Comparison of ENCODE assay signal across 25 cellular contexts in genomic region chr7:73650524-73650923, GRCh38. TPM values are rescaled to one million over a fixed set of nuclear protein-coding genes. Genes with fewer than 3 reads are reported as not detected.
DNase-seq lines count a peak whose midpoint lies in the region; ATAC-seq, FAIRE-seq and TF ChIP-seq lines count a peak whose summit lies in the region.
"Had no signal": no experiment of that assay in that cellular context is flagged by ENCODE, and none has a peak within 500 bp of the region (broad histone marks: within the 10 kb centered on the region; RNA-seq: fewer than 3 reads in every experiment).

No MANE protein-coding gene starts in this region.

- no peaks in the 10 kb centered on the region for H4K20me1 ChIP-seq in HepG2 (ENCODE audit: insufficient read depth, low read length)
- H4K20me1 ChIP-seq in MM.1S (ENCODE audit: insufficient read depth, low read length) = no peaks in the 10 kb centered on the region
- H4K20me1 ChIP-seq in H1 (replicated peaks in 1 of 2; ENCODE audit: control insufficient read depth in 1 of 2, insufficient read depth in 2 of 2, low read length in 2 of 2) = no peaks in the 10 kb centered on the region

- H3K36me3 ChIP-seq in HepG2 (replicated peaks in 1 of 2; ENCODE audit: control insufficient read depth in 1 of 2, insufficient read depth in 2 of 2, low read length in 2 of 2) (no peaks in the 10 kb centered on the region), right lobe of liver (no peaks in the 10 kb centered on the region), MM.1S (replicated peaks; ENCODE audit: insufficient read depth, low read length) (no peaks in the 10 kb centered on the region), H1 (ENCODE audit: control insufficient read depth in 2 of 4, insufficient read depth in 4 of 4, low read length in 3 of 4) (no peaks in the 10 kb centered on the region)
- H3K36me3 ChIP-seq: BE2C had no signal

- POLR2A ChIA-PET in HepG2 (lab: Yijun Ruan, JAX) = interaction anchor here (1.3 kb wide), 1 partner anchor 26 kb away, joined by 3 read pairs; the partner anchor contains the start of gene MLXIPL
- POLR2A ChIA-PET in H1 (lab: Charles Lee; ENCODE audit: partially characterized antibody) = no interaction called here

- no peaks in the 10 kb centered on the region for H3K79me1 ChIP-seq in H1 (ENCODE audit: low read depth, low read length)

- no peak overlapping the region for H3K9ac ChIP-seq in HepG2 (ENCODE audit: insufficient read depth, low read depth, low read length)
- H3K9ac ChIP-seq in MM.1S (ENCODE audit: low read length) = no peak overlapping the region
- no peak overlapping the region for H3K9ac ChIP-seq in H1 (replicated peaks in 1 of 4; ENCODE audit: extremely low read depth in 1 of 4, low read depth in 3 of 4, low read length in 3 of 4)
- H3K9ac ChIP-seq: GM23248 had no signal

- H2BK5ac ChIP-seq in H1 (ENCODE audit: low read depth, low read length) = no peak overlapping the region

- in situ Hi-C loops in HepG2 (cut with HindIII; ENCODE audit: extremely low pct_ligation_motif_present, low pct_unique_long_range_greater_than_20kb) = no loop called here

- DNase-seq in HepG2 (ENCODE audit: low spot score) (no peak), right lobe of liver (no peak), MM.1S (peak; percentile 24), H1 (ENCODE audit: low read depth in 1 of 2, low spot score in 2 of 2) (no peak), COR-L47 (lab: John Stamatoyannopoulos, UW) (no peak), NCI-H128 (lab: John Stamatoyannopoulos, UW; ENCODE audit: unreplicated experiment) (no peak)
- DNase-seq in NK-92 treated with Interleukin-12 subunit alpha and Interleukin-12 subunit beta, amount 100 ng/mL, for 24 hours (lab: John Stamatoyannopoulos, UW) = no peak
- DNase-seq: ACHN; BE2C; C1 segment of cervical spinal cord; Caco-2; CD4-positive, CD25-positive, alpha-beta regulatory T cell; CD8-positive, alpha-beta memory T cell; DMS153; DND-41; EL; GM23248; HCEC 1CT; HFFc6 had no signal

- H3K27ac ChIP-seq in HepG2 (ENCODE audit: extremely low read length, insufficient read depth, low read length) (no peak overlapping the region), right lobe of liver (no peak overlapping the region), MM.1S (ENCODE audit: low read length) (no peak overlapping the region), H1 (ENCODE audit: low read depth, low read length) (no peak overlapping the region)
- H3K27ac ChIP-seq: GM23248 had no signal

- H2BK20ac ChIP-seq in H1 (ENCODE audit: low read length) = no peak overlapping the region

- TF ChIP-seq RAD21 in HepG2 (CRISPR knock-in tag; IDR thresholded peaks at IDR 0.05) (no peak), H1 (IDR thresholded peaks at IDR 0.05 in 1 of 2, conservative IDR thresholded peaks at IDR 0.05 in 1 of 2; ENCODE audit: low read depth in 2 of 2, low read length in 2 of 2) (no peak)

- WGBS in HepG2 (ENCODE audit: low lambda C conversion rate) = 45% methylated on average over 5 of the region's 5 CpGs
- WGBS in right lobe of liver (ENCODE audit: insufficient coverage, low coverage, low lambda C conversion rate, missing lambda C conversion rate) = no CpG with 5 or more reads among the region's 5 CpGs
- WGBS in H1 (ENCODE audit: extremely low coverage in 1 of 2, insufficient coverage in 1 of 2, insufficient read length in 1 of 2, insufficient replicate concordance in 2 of 2, low coverage in 1 of 2, low lambda C conversion rate in 2 of 2, missing lambda C conversion rate in 1 of 2), 2 experiments = 83% methylated on average over 5 of the region's 5 CpGs; no CpG with 5 or more reads in 1 of the 2 experiments

- peaks cover 3 to 12% of the 10 kb centered on the region in 2 experiments; a peak in 3 of 5 replicates for H3K27me3 ChIP-seq in HepG2 (ENCODE audit: control insufficient read depth in 1 of 2, insufficient read depth in 2 of 2, low read length in 2 of 2)
- no peaks in the 10 kb centered on the region for H3K27me3 ChIP-seq in right lobe of liver
- H3K27me3 ChIP-seq in MM.1S (replicated peaks; ENCODE audit: insufficient read depth, low read length) = peaks cover 51% of the 10 kb centered on the region
- peaks cover 0 to 30% (median 25%) of the 10 kb centered on the region in 4 experiments; a peak in 6 of 7 replicates for H3K27me3 ChIP-seq in H1 (replicated peaks in 1 of 4; ENCODE audit: control insufficient read depth in 3 of 4, extremely low read depth in 1 of 4, insufficient read depth in 3 of 4, low read length in 3 of 4)

- CTCF ChIA-PET in HepG2 (lab: Yijun Ruan, JAX; ENCODE audit: low intra/inter-chr PET ratio, low total read pairs) = no interaction called here
- CTCF ChIA-PET in H1 (lab: Charles Lee; ENCODE audit: partially characterized antibody) = interaction anchor here (0.8 kb wide), 1 partner anchor 75 kb away, joined by 3 read pairs; no protein-coding TSS in a partner anchor

- no peak overlapping the region for H2AK5ac ChIP-seq in H1 (ENCODE audit: low read depth, low read length)

- H3K79me2 ChIP-seq in HepG2 (ENCODE audit: insufficient read depth, low read length) (no peaks in the 10 kb centered on the region), MM.1S (ENCODE audit: low read length) (no peaks in the 10 kb centered on the region), H1 (ENCODE audit: control insufficient read depth in 1 of 2, insufficient read depth in 2 of 2, low read length in 2 of 2) (no peaks in the 10 kb centered on the region)

- H2AFZ ChIP-seq in HepG2 (ENCODE audit: low read length) = no peak overlapping the region
- H2AFZ ChIP-seq in MM.1S (ENCODE audit: low read length) = no peak overlapping the region
- no peak overlapping the region for H2AFZ ChIP-seq in H1 (ENCODE audit: low read length)
- H2AFZ ChIP-seq: GM23248 had no signal

- H3K4me2 ChIP-seq in HepG2 (ENCODE audit: low read depth, low read length) (no peak overlapping the region; the same call in 1 of the 2 replicates), MM.1S (ENCODE audit: low read depth, low read length) (no peak overlapping the region), H1 (ENCODE audit: insufficient read depth in 1 of 2, low read depth in 2 of 2, low read length in 2 of 2) (no peak overlapping the region)

- H4K5ac ChIP-seq in H1 (ENCODE audit: insufficient read length, low read depth, low read length) = no peak overlapping the region

- no peak overlapping the region for H3K23ac ChIP-seq in H1 (ENCODE audit: insufficient read length)

- no peak for ATAC-seq in HepG2
- no peak for ATAC-seq in right lobe of liver

- H3K4ac ChIP-seq in H1 (replicated peaks; ENCODE audit: insufficient read length, low read depth, low read length) = no peak overlapping the region

- H2BK120ac ChIP-seq in H1 (replicated peaks; ENCODE audit: low read depth, low read length) = no peak overlapping the region

- no TSS peak for BruUV-seq in HepG2 (replicated peaks; lab: Mats Ljungman, UMichigan)

- H3K56ac ChIP-seq in H1 (replicated peaks; ENCODE audit: insufficient read length, low read depth, low read length) = no peak overlapping the region

- intact Hi-C loops in HepG2 (cut with micrococcal nuclease; ENCODE audit: unreplicated experiment) = no loop called here
- intact Hi-C loops in right lobe of liver (cut with DNase I) = no loop called here

- H4K8ac ChIP-seq in H1 (ENCODE audit: extremely low read depth, insufficient read depth, low read length) = no peak overlapping the region

- no peak overlapping the region for H3K18ac ChIP-seq in H1 (ENCODE audit: extremely low read depth, low read length)

- H3K14ac ChIP-seq in H1 (ENCODE audit: insufficient read length) = no peak overlapping the region

- H3K23me2 ChIP-seq in H1 (ENCODE audit: low read depth, low read length) = peaks cover 8% of the 10 kb centered on the region; the same call in 1 of the 2 replicates

- no peaks in the 10 kb centered on the region for H3F3A ChIP-seq in MM.1S (ENCODE audit: insufficient read depth, low read length)

- H4K91ac ChIP-seq in H1 (replicated peaks; ENCODE audit: insufficient read length, low read length) = no peak overlapping the region

- no peaks in the 10 kb centered on the region for H3K9me2 ChIP-seq in MM.1S (replicated peaks; ENCODE audit: insufficient read depth, low read length)

- H2BK12ac ChIP-seq in H1 (ENCODE audit: low read depth, low read length) = no peak overlapping the region

- no peak for TF ChIP-seq EP300 in HepG2 (IDR thresholded peaks at IDR 0.05; ENCODE audit: low read depth in 2 of 2, low read length in 2 of 2)
- TF ChIP-seq EP300 in HepG2 (CRISPR knock-in tag; IDR thresholded peaks at IDR 0.05; ENCODE audit: borderline replicate concordance) = no peak
- no peak for TF ChIP-seq EP300 in H1 (IDR thresholded peaks at IDR 0.05; ENCODE audit: borderline replicate concordance in 1 of 2, low read depth in 2 of 2, low read length in 2 of 2)

- TF ChIP-seq POLR2A in HepG2 (IDR thresholded peaks at IDR 0.05; ENCODE audit: insufficient read depth in 1 of 2, low read depth in 2 of 2, low read length in 2 of 2) (no peak), right lobe of liver (IDR thresholded peaks at IDR 0.05) (no peak), H1 (IDR thresholded peaks at IDR 0.05; ENCODE audit: control extremely low read depth in 1 of 2, low read depth in 2 of 2, low read length in 2 of 2) (no peak)

- FAIRE-seq in HepG2 (lab: Jason Lieb, UNC) = no peak
- no peak for FAIRE-seq in H1 (lab: Jason Lieb, UNC)
- FAIRE-seq: A204.1, D721Med, GM12892, GM18507, H54 had no signal

- TF ChIP-seq CTCF in HepG2 (CRISPR knock-in tag; IDR thresholded peaks at IDR 0.05) (no peak), right lobe of liver (IDR thresholded peaks at IDR 0.05) (no peak), MM.1S (IDR thresholded peaks at IDR 0.05; ENCODE audit: low read length) (no peak), H1 (IDR thresholded peaks at IDR 0.05; ENCODE audit: control extremely low read depth in 1 of 3, insufficient read depth in 1 of 3, low read depth in 1 of 3, low read length in 3 of 3) (no peak)

- H3K9me3 ChIP-seq in HepG2 (ENCODE audit: low read length) (no peaks in the 10 kb centered on the region), right lobe of liver (no peaks in the 10 kb centered on the region), MM.1S (replicated peaks; ENCODE audit: insufficient read depth, low read length) (no peaks in the 10 kb centered on the region), H1 (ENCODE audit: insufficient read depth in 2 of 2, low read depth in 1 of 2, low read length in 1 of 2) (no peaks in the 10 kb centered on the region)
- H3K9me3 ChIP-seq: BE2C, Caco-2 had no signal

- H3K4me1 ChIP-seq in HepG2 (ENCODE audit: insufficient read depth, low read length) = peaks cover 74% of the 10 kb centered on the region
- H3K4me1 ChIP-seq in right lobe of liver = peaks cover 0 to 9% (median 2%) of the 10 kb centered on the region in 4 donors
- no peaks in the 10 kb centered on the region for H3K4me1 ChIP-seq in MM.1S (ENCODE audit: low read length)
- H3K4me1 ChIP-seq in H1 (replicated peaks in 1 of 4; ENCODE audit: control insufficient read depth in 3 of 4, insufficient read depth in 4 of 4, low read length in 3 of 4) = peaks cover 0 to 14% (median 7%) of the 10 kb centered on the region in 4 experiments; a peak in 6 of 7 replicates
- H3K4me1 ChIP-seq: BE2C, Caco-2 had no signal

- H2BK15ac ChIP-seq in H1 (ENCODE audit: low read length) = 0 out of 2 replicates have a peak overlapping the region, but pooled peaks have one; percentile 72

- no peak overlapping the region for H3K4me3 ChIP-seq in HepG2 (replicated peaks in 1 of 3; ENCODE audit: insufficient read depth in 1 of 3, low read depth in 2 of 3, low read length in 3 of 3)
- no peak overlapping the region for H3K4me3 ChIP-seq in right lobe of liver
- H3K4me3 ChIP-seq in MM.1S (ENCODE audit: low read length) = no peak overlapping the region
- H3K4me3 ChIP-seq in H1 (ENCODE audit: extremely low read depth in 1 of 4, insufficient read depth in 2 of 4, low read depth in 3 of 4, low read length in 4 of 4) = no peak overlapping the region
- H3K4me3 ChIP-seq: GM23248 had no signal

RNA-seq across cellular contexts. Expression of gene VPS37D, which starts 17.1 kb away (rescaled TPM):
- 4.9 and 6.3 TPM in 2 replicates for total RNA-seq in HepG2 (2016; rRNA removed; fragmentation: Illumina TruSeq; extraction: Trizol)
- 7.4 and 7.8 TPM in 2 replicates for total RNA-seq in HepG2 (2016; cell fraction: cytosol; rRNA removed; fragmentation: Illumina TruSeq; extraction: Trizol; ENCODE audit: low read depth)
- total RNA-seq in HepG2 (2016; cell fraction: insoluble cytoplasmic fraction; rRNA removed; fragmentation: Illumina TruSeq; extraction: Trizol) = 5.1 and 6.3 TPM in 2 replicates
- 11.3 and 11.5 TPM in 2 replicates for total RNA-seq in HepG2 (2016; cell fraction: membrane; rRNA removed; fragmentation: Illumina TruSeq; extraction: Trizol)
- 3.3 and 3.9 TPM in 2 replicates for total RNA-seq in HepG2 (2016; cell fraction: nucleus; rRNA removed; fragmentation: Illumina TruSeq; extraction: Trizol)
- polyA plus RNA-seq in HepG2 (2011; rRNA removed) = 3.8 and 5.7 TPM in 2 replicates
- 3.8 and 5.1 TPM in 2 replicates for polyA plus RNA-seq in HepG2 (2011; cell fraction: cytosol; rRNA removed)
- polyA plus RNA-seq in HepG2 (2011; cell fraction: nucleus; rRNA removed) = 11.9 and 15.2 TPM in 2 replicates
- polyA plus RNA-seq in HepG2 (2012) = 5.1 and 5.6 TPM in 2 replicates
- 5.8 and 6.7 TPM in 2 replicates for polyA plus RNA-seq in HepG2 (2016; cell fraction: cytosol; fragmentation: Illumina TruSeq; extraction: Trizol; ENCODE audit: low read depth)
- polyA plus RNA-seq in HepG2 (2016; cell fraction: insoluble cytoplasmic fraction; fragmentation: Illumina TruSeq; extraction: Trizol; ENCODE audit: low read depth) = 4.4 and 4.5 TPM in 2 replicates
- 7.2 and 7.6 TPM in 2 replicates for polyA plus RNA-seq in HepG2 (2016; cell fraction: membrane; fragmentation: Illumina TruSeq; extraction: Trizol; ENCODE audit: low read depth)
- 8.1 and 8.8 TPM in 2 replicates for polyA plus RNA-seq in HepG2 (2016; cell fraction: nucleus; fragmentation: Illumina TruSeq; extraction: Trizol; ENCODE audit: insufficient read depth, low read depth)
- 0.37 and 3.2 TPM in 2 replicates for polyA minus RNA-seq in HepG2 (2011; rRNA and poly(A)+ RNA removed; ENCODE audit: low replicate concordance)
- 2.4 and 2.6 TPM in 2 replicates for polyA minus RNA-seq in HepG2 (2011; cell fraction: cytosol; rRNA and poly(A)+ RNA removed)
- 0.90 and 1.5 TPM in 2 replicates for polyA minus RNA-seq in HepG2 (2011; cell fraction: nucleus; rRNA and poly(A)+ RNA removed)
- total RNA-seq in right lobe of liver = 1 to 10 TPM; 1.2 to 3.0 (median 2.2) TPM
- total RNA-seq in H1 (2021; fragmentation: NEBNext Ultra II Directional; extraction: Animal tissue kit (Norgen Biotek cat#: 25700)) = 3.4 and 3.8 TPM in 2 replicates
- 5.0 and 6.9 TPM in 2 replicates for polyA plus RNA-seq in H1 (2011; rRNA removed)
- polyA plus RNA-seq in H1 (2011; cell fraction: cytosol; rRNA removed) = 5.6 TPM
- polyA plus RNA-seq in H1 (2011; cell fraction: nucleus; rRNA removed) = 5.4 TPM
- polyA plus RNA-seq in H1 (2012, experiment 1 of 2) = 1.8 to 3.9 TPM (median 3.5 TPM) in 4 replicates
- polyA plus RNA-seq in H1 (2012, experiment 2 of 2) = 3.4 TPM
- polyA plus RNA-seq in H1 (2013, experiment 1 of 2) = 2.4 TPM
- polyA plus RNA-seq in H1 (2013, experiment 2 of 2) = 2.7 TPM
- polyA minus RNA-seq in H1 (2011; rRNA and poly(A)+ RNA removed) = 0.73 and 1.0 TPM in 2 replicates
- 2.7 TPM for polyA minus RNA-seq in H1 (2011; cell fraction: cytosol; rRNA and poly(A)+ RNA removed)
- 3.2 TPM for polyA minus RNA-seq in H1 (2011; cell fraction: nucleus; rRNA and poly(A)+ RNA removed)

RNA-seq across cellular contexts. Expression of gene MLXIPL, which starts 26.2 kb away (rescaled TPM):
- total RNA-seq in HepG2 (2016; rRNA removed; fragmentation: Illumina TruSeq; extraction: Trizol) (17.2 and 51.6 TPM in 2 replicates), right lobe of liver (100 to 1,000 TPM in 5 of 6 experiments, 10 to 100 TPM in 1; 53.5 to 552 (median 225) TPM)
- total RNA-seq in HepG2 (2016; cell fraction: cytosol; rRNA removed; fragmentation: Illumina TruSeq; extraction: Trizol; ENCODE audit: low read depth) = 27.0 and 29.0 TPM in 2 replicates
- 18.9 and 53.8 TPM in 2 replicates for total RNA-seq in HepG2 (2016; cell fraction: insoluble cytoplasmic fraction; rRNA removed; fragmentation: Illumina TruSeq; extraction: Trizol)
- total RNA-seq in HepG2 (2016; cell fraction: membrane; rRNA removed; fragmentation: Illumina TruSeq; extraction: Trizol) = 21.9 and 22.1 TPM in 2 replicates
- 81.2 and 99.5 TPM in 2 replicates for total RNA-seq in HepG2 (2016; cell fraction: nucleus; rRNA removed; fragmentation: Illumina TruSeq; extraction: Trizol)
- polyA plus RNA-seq in HepG2 (2011; rRNA removed) (60.1 and 66.2 TPM in 2 replicates), H1 (2011; rRNA removed) (10.6 and 17.0 TPM in 2 replicates)
- 5.9 and 8.8 TPM in 2 replicates for polyA plus RNA-seq in HepG2 (2011; cell fraction: cytosol; rRNA removed)
- polyA plus RNA-seq in HepG2 (2011; cell fraction: nucleus; rRNA removed) = 568 and 629 TPM in 2 replicates
- polyA plus RNA-seq in HepG2 (2012) = 128 and 152 TPM in 2 replicates
- 6.4 and 8.2 TPM in 2 replicates for polyA plus RNA-seq in HepG2 (2016; cell fraction: cytosol; fragmentation: Illumina TruSeq; extraction: Trizol; ENCODE audit: low read depth)
- 30.7 and 38.6 TPM in 2 replicates for polyA plus RNA-seq in HepG2 (2016; cell fraction: insoluble cytoplasmic fraction; fragmentation: Illumina TruSeq; extraction: Trizol; ENCODE audit: low read depth)
- 8.2 and 12.6 TPM in 2 replicates for polyA plus RNA-seq in HepG2 (2016; cell fraction: membrane; fragmentation: Illumina TruSeq; extraction: Trizol; ENCODE audit: low read depth)
- 647 and 722 TPM in 2 replicates for polyA plus RNA-seq in HepG2 (2016; cell fraction: nucleus; fragmentation: Illumina TruSeq; extraction: Trizol; ENCODE audit: insufficient read depth, low read depth)
- 6.4 and 30.3 TPM in 2 replicates for polyA minus RNA-seq in HepG2 (2011; rRNA and poly(A)+ RNA removed; ENCODE audit: low replicate concordance)
- polyA minus RNA-seq in HepG2 (2011; cell fraction: cytosol; rRNA and poly(A)+ RNA removed) = 11.7 and 11.8 TPM in 2 replicates
- polyA minus RNA-seq in HepG2 (2011; cell fraction: nucleus; rRNA and poly(A)+ RNA removed) = 59.6 and 87.7 TPM in 2 replicates
- total RNA-seq in H1 (2021; fragmentation: NEBNext Ultra II Directional; extraction: Animal tissue kit (Norgen Biotek cat#: 25700)) = 8.6 and 9.4 TPM in 2 replicates
- polyA plus RNA-seq in H1 (2011; cell fraction: cytosol; rRNA removed) = 11.1 TPM
- polyA plus RNA-seq in H1 (2011; cell fraction: nucleus; rRNA removed) = 123 TPM
- 12.1 to 25.0 TPM (median 22.0 TPM) in 4 replicates for polyA plus RNA-seq in H1 (2012, experiment 1 of 2)
- polyA plus RNA-seq in H1 (2012, experiment 2 of 2) = 10.1 TPM
- 13.6 TPM for polyA plus RNA-seq in H1 (2013, experiment 1 of 2)
- polyA plus RNA-seq in H1 (2013, experiment 2 of 2) = 11.2 TPM
- polyA minus RNA-seq in H1 (2011; rRNA and poly(A)+ RNA removed) = 2.0 and 2.7 TPM in 2 replicates
- 3.7 TPM for polyA minus RNA-seq in H1 (2011; cell fraction: cytosol; rRNA and poly(A)+ RNA removed)
- 17.7 TPM for polyA minus RNA-seq in H1 (2011; cell fraction: nucleus; rRNA and poly(A)+ RNA removed)
- total RNA-seq: CD4-positive, CD25-positive, alpha-beta regulatory T cell; CD8-positive, alpha-beta memory T cell; G401; GM23248; HFFc6 had no signal
- polyA plus RNA-seq: CD4-positive, CD25-positive, alpha-beta regulatory T cell; CD8-positive, alpha-beta memory T cell; GM23248 had no signal

RNA-seq across cellular contexts. Expression of gene DNAJC30, which starts 32.7 kb away (rescaled TPM):
- total RNA-seq in HepG2 (2016; rRNA removed; fragmentation: Illumina TruSeq; extraction: Trizol) (3.0 and 3.3 TPM in 2 replicates), right lobe of liver (1 to 10 TPM; 5.4 to 8.8 (median 7.0) TPM)
- 1.3 TPM in 2 replicates for total RNA-seq in HepG2 (2016; cell fraction: cytosol; rRNA removed; fragmentation: Illumina TruSeq; extraction: Trizol; ENCODE audit: low read depth)
- 2.7 and 3.2 TPM in 2 replicates for total RNA-seq in HepG2 (2016; cell fraction: insoluble cytoplasmic fraction; rRNA removed; fragmentation: Illumina TruSeq; extraction: Trizol)
- total RNA-seq in HepG2 (2016; cell fraction: membrane; rRNA removed; fragmentation: Illumina TruSeq; extraction: Trizol) = 2.5 and 2.7 TPM in 2 replicates
- 2.6 and 2.8 TPM in 2 replicates for total RNA-seq in HepG2 (2016; cell fraction: nucleus; rRNA removed; fragmentation: Illumina TruSeq; extraction: Trizol)
- polyA plus RNA-seq in HepG2 (2011; rRNA removed) (3.5 and 3.8 TPM in 2 replicates), H1 (2011; rRNA removed) (6.3 and 10.0 TPM in 2 replicates)
- 3.7 and 5.6 TPM in 2 replicates for polyA plus RNA-seq in HepG2 (2011; cell fraction: cytosol; rRNA removed)
- 3.5 and 4.4 TPM in 2 replicates for polyA plus RNA-seq in HepG2 (2011; cell fraction: nucleus; rRNA removed)
- 2.0 and 4.5 TPM in 2 replicates for polyA plus RNA-seq in HepG2 (2012)
- 1.9 and 2.1 TPM in 2 replicates for polyA plus RNA-seq in HepG2 (2016; cell fraction: cytosol; fragmentation: Illumina TruSeq; extraction: Trizol; ENCODE audit: low read depth)
- polyA plus RNA-seq in HepG2 (2016; cell fraction: insoluble cytoplasmic fraction; fragmentation: Illumina TruSeq; extraction: Trizol; ENCODE audit: low read depth) = 7.7 and 7.8 TPM in 2 replicates
- polyA plus RNA-seq in HepG2 (2016; cell fraction: membrane; fragmentation: Illumina TruSeq; extraction: Trizol; ENCODE audit: low read depth) = 3.1 and 3.6 TPM in 2 replicates
- 5.6 and 6.4 TPM in 2 replicates for polyA plus RNA-seq in HepG2 (2016; cell fraction: nucleus; fragmentation: Illumina TruSeq; extraction: Trizol; ENCODE audit: insufficient read depth, low read depth)
- polyA minus RNA-seq in HepG2 (2011; rRNA and poly(A)+ RNA removed; ENCODE audit: low replicate concordance) = 8.4 and 10.1 TPM in 2 replicates
- polyA minus RNA-seq in HepG2 (2011; cell fraction: cytosol; rRNA and poly(A)+ RNA removed) = 2.0 and 3.3 TPM in 2 replicates
- polyA minus RNA-seq in HepG2 (2011; cell fraction: nucleus; rRNA and poly(A)+ RNA removed) = 7.7 and 9.3 TPM in 2 replicates
- total RNA-seq in H1 (2021; fragmentation: NEBNext Ultra II Directional; extraction: Animal tissue kit (Norgen Biotek cat#: 25700)) = 6.0 and 6.1 TPM in 2 replicates
- 5.9 TPM for polyA plus RNA-seq in H1 (2011; cell fraction: cytosol; rRNA removed)
- 6.7 TPM for polyA plus RNA-seq in H1 (2011; cell fraction: nucleus; rRNA removed)
- 3.7 to 5.1 TPM (median 4.4 TPM) in 4 replicates for polyA plus RNA-seq in H1 (2012, experiment 1 of 2)
- 5.4 TPM for polyA plus RNA-seq in H1 (2012, experiment 2 of 2)
- polyA plus RNA-seq in H1 (2013, experiment 1 of 2) = 5.8 TPM
- 5.2 TPM for polyA plus RNA-seq in H1 (2013, experiment 2 of 2)
- polyA minus RNA-seq in H1 (2011; rRNA and poly(A)+ RNA removed) = 3.4 and 4.4 TPM in 2 replicates
- 3.7 TPM for polyA minus RNA-seq in H1 (2011; cell fraction: cytosol; rRNA and poly(A)+ RNA removed)
- polyA minus RNA-seq in H1 (2011; cell fraction: nucleus; rRNA and poly(A)+ RNA removed) = 10.2 TPM

RNA-seq across cellular contexts. Expression of gene BUD23, which starts 32.9 kb away (rescaled TPM):
- total RNA-seq in HepG2 (2016; rRNA removed; fragmentation: Illumina TruSeq; extraction: Trizol) (37.5 and 47.5 TPM in 2 replicates), right lobe of liver (10 to 100 TPM; 24.1 to 35.0 (median 29.2) TPM)
- total RNA-seq in HepG2 (2016; cell fraction: cytosol; rRNA removed; fragmentation: Illumina TruSeq; extraction: Trizol; ENCODE audit: low read depth) = 25.0 and 27.0 TPM in 2 replicates
- 37.7 and 52.7 TPM in 2 replicates for total RNA-seq in HepG2 (2016; cell fraction: insoluble cytoplasmic fraction; rRNA removed; fragmentation: Illumina TruSeq; extraction: Trizol)
- total RNA-seq in HepG2 (2016; cell fraction: membrane; rRNA removed; fragmentation: Illumina TruSeq; extraction: Trizol) = 22.7 and 27.6 TPM in 2 replicates
- total RNA-seq in HepG2 (2016; cell fraction: nucleus; rRNA removed; fragmentation: Illumina TruSeq; extraction: Trizol) = 36.5 and 38.0 TPM in 2 replicates
- polyA plus RNA-seq in HepG2 (2011; rRNA removed) (50.3 and 54.5 TPM in 2 replicates), H1 (2011; rRNA removed) (72.3 and 76.5 TPM in 2 replicates)
- polyA plus RNA-seq in HepG2 (2011; cell fraction: cytosol; rRNA removed) = 57.5 and 59.3 TPM in 2 replicates
- polyA plus RNA-seq in HepG2 (2011; cell fraction: nucleus; rRNA removed) = 61.1 and 71.4 TPM in 2 replicates
- polyA plus RNA-seq in HepG2 (2012) = 39.8 and 49.3 TPM in 2 replicates
- 23.2 and 24.2 TPM in 2 replicates for polyA plus RNA-seq in HepG2 (2016; cell fraction: cytosol; fragmentation: Illumina TruSeq; extraction: Trizol; ENCODE audit: low read depth)
- polyA plus RNA-seq in HepG2 (2016; cell fraction: insoluble cytoplasmic fraction; fragmentation: Illumina TruSeq; extraction: Trizol; ENCODE audit: low read depth) = 54.9 and 56.3 TPM in 2 replicates
- polyA plus RNA-seq in HepG2 (2016; cell fraction: membrane; fragmentation: Illumina TruSeq; extraction: Trizol; ENCODE audit: low read depth) = 27.2 and 30.8 TPM in 2 replicates
- polyA plus RNA-seq in HepG2 (2016; cell fraction: nucleus; fragmentation: Illumina TruSeq; extraction: Trizol; ENCODE audit: insufficient read depth, low read depth) = 97.8 and 98.1 TPM in 2 replicates
- polyA minus RNA-seq in HepG2 (2011; rRNA and poly(A)+ RNA removed; ENCODE audit: low replicate concordance) = 20.0 and 77.8 TPM in 2 replicates
- 9.4 and 16.6 TPM in 2 replicates for polyA minus RNA-seq in HepG2 (2011; cell fraction: cytosol; rRNA and poly(A)+ RNA removed)
- polyA minus RNA-seq in HepG2 (2011; cell fraction: nucleus; rRNA and poly(A)+ RNA removed) = 14.7 and 15.2 TPM in 2 replicates
- 72.2 and 78.4 TPM in 2 replicates for total RNA-seq in H1 (2021; fragmentation: NEBNext Ultra II Directional; extraction: Animal tissue kit (Norgen Biotek cat#: 25700))
- polyA plus RNA-seq in H1 (2011; cell fraction: cytosol; rRNA removed) = 102 TPM
- polyA plus RNA-seq in H1 (2011; cell fraction: nucleus; rRNA removed) = 59.5 TPM
- 82.5 to 105 TPM (median 96.1 TPM) in 4 replicates for polyA plus RNA-seq in H1 (2012, experiment 1 of 2)
- polyA plus RNA-seq in H1 (2012, experiment 2 of 2) = 78.5 TPM
- 147 TPM for polyA plus RNA-seq in H1 (2013, experiment 1 of 2)
- 170 TPM for polyA plus RNA-seq in H1 (2013, experiment 2 of 2)
- polyA minus RNA-seq in H1 (2011; rRNA and poly(A)+ RNA removed) = 31.4 and 38.7 TPM in 2 replicates
- polyA minus RNA-seq in H1 (2011; cell fraction: cytosol; rRNA and poly(A)+ RNA removed) = 22.4 TPM
- polyA minus RNA-seq in H1 (2011; cell fraction: nucleus; rRNA and poly(A)+ RNA removed) = 19.5 TPM
